In the genomic region with DNA sequence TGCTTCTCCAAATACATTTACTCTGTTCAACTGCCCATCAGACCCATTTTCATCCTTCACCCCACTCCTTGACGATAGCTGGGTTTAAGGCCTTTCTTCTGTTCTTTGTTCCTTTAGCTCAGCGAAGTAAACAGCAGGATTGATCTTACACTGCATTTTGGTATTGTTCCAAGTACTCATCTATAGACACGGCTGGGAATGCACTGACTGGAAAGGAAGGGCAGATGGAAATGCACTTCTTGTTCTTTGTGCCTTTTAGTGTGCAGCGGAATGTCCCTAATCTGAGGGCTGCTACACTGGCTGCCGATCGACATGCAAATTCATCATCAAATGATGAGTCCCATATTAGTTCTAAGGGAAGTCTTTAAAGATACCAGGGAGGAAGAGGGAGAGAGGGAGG, we compare ENCODE assay signal across 20 cellular contexts.
DNase-seq lines count a peak whose midpoint lies in the region; ATAC-seq, FAIRE-seq and TF ChIP-seq lines count a peak whose summit lies in the region.
"Had no signal": no experiment of that assay in that cellular context is flagged by ENCODE, and none has a peak within 500 bp of the region (broad histone marks: within the 10 kb centered on the region; RNA-seq: fewer than 3 reads in every experiment).

No MANE protein-coding gene starts in this region.

- no peaks in the 10 kb centered on the region for H3K9me3 ChIP-seq in H1 (ENCODE audit: insufficient read depth in 2 of 2, low read depth in 1 of 2, low read length in 1 of 2)
- no peaks in the 10 kb centered on the region for H3K9me3 ChIP-seq in effector memory CD4-positive, alpha-beta T cell (ENCODE audit: control insufficient read depth, low read length)
- H3K9me3 ChIP-seq: SJCRH30 had no signal

- no peak overlapping the region for H4K91ac ChIP-seq in H1 (replicated peaks; ENCODE audit: insufficient read length, low read length)

- no peak overlapping the region for H3K4me2 ChIP-seq in H1 (ENCODE audit: insufficient read depth in 1 of 2, low read depth in 2 of 2, low read length in 2 of 2)

- no peaks in the 10 kb centered on the region for H3K79me1 ChIP-seq in H1 (ENCODE audit: low read depth, low read length)

- H3K27me3 ChIP-seq in H1 (replicated peaks in 1 of 4; ENCODE audit: control insufficient read depth in 3 of 4, extremely low read depth in 1 of 4, insufficient read depth in 3 of 4, low read length in 3 of 4) = no peaks in the 10 kb centered on the region
- no peaks in the 10 kb centered on the region for H3K27me3 ChIP-seq in effector memory CD4-positive, alpha-beta T cell (replicated peaks; ENCODE audit: control insufficient read depth, insufficient read depth, low read length, poor library complexity, severe bottlenecking)
- H3K27me3 ChIP-seq: SJCRH30 had no signal

- POLR2A ChIA-PET in H1 (lab: Charles Lee; ENCODE audit: partially characterized antibody) = no interaction called here

- no peaks in the 10 kb centered on the region for H3K36me3 ChIP-seq in H1 (ENCODE audit: control insufficient read depth in 2 of 4, insufficient read depth in 4 of 4, low read length in 3 of 4)
- no peaks in the 10 kb centered on the region for H3K36me3 ChIP-seq in effector memory CD4-positive, alpha-beta T cell (ENCODE audit: control insufficient read depth, insufficient read depth, low read length)
- H3K36me3 ChIP-seq: SJCRH30 had no signal

- H4K8ac ChIP-seq in H1 (ENCODE audit: extremely low read depth, insufficient read depth, low read length) = no peak overlapping the region

- no peaks in the 10 kb centered on the region for H3K23me2 ChIP-seq in H1 (ENCODE audit: low read depth, low read length)

- H3K56ac ChIP-seq in H1 (replicated peaks; ENCODE audit: insufficient read length, low read depth, low read length) = no peak overlapping the region

- no peak overlapping the region for H2BK12ac ChIP-seq in H1 (ENCODE audit: low read depth, low read length)

- ATAC-seq in GM19324 (IDR thresholded peaks at IDR 0.05; ENCODE audit: low FRiP score, unreplicated experiment) = no peak
- ATAC-seq: HepG2, Panc1 had no signal

- TF ChIP-seq EP300 in H1 (IDR thresholded peaks at IDR 0.05; ENCODE audit: borderline replicate concordance in 1 of 2, low read depth in 2 of 2, low read length in 2 of 2) = no peak

- H2BK20ac ChIP-seq in H1 (ENCODE audit: low read length) = no peak overlapping the region

- CTCF ChIA-PET in H1 (lab: Charles Lee; ENCODE audit: partially characterized antibody) = interaction anchor here (0.7 to 1.7 kb wide), 2 partner anchors 9 to 215 kb away, joined by 3 to 5 read pairs; no protein-coding TSS in a partner anchor

- no peak overlapping the region for H3K9ac ChIP-seq in H1 (replicated peaks in 1 of 4; ENCODE audit: extremely low read depth in 1 of 4, low read depth in 3 of 4, low read length in 3 of 4)

- no peak overlapping the region for H3K23ac ChIP-seq in H1 (ENCODE audit: insufficient read length)

- H4K20me1 ChIP-seq in H1 (replicated peaks in 1 of 2; ENCODE audit: control insufficient read depth in 1 of 2, insufficient read depth in 2 of 2, low read length in 2 of 2) = no peaks in the 10 kb centered on the region

- no peaks in the 10 kb centered on the region for H3K79me2 ChIP-seq in H1 (ENCODE audit: control insufficient read depth in 1 of 2, insufficient read depth in 2 of 2, low read length in 2 of 2)

- H3K4me3 ChIP-seq in H1 (ENCODE audit: extremely low read depth in 1 of 4, insufficient read depth in 2 of 4, low read depth in 3 of 4, low read length in 4 of 4) = no peak overlapping the region
- H3K4me3 ChIP-seq in effector memory CD4-positive, alpha-beta T cell (ENCODE audit: insufficient read depth, low read depth, low read length, poor library complexity, severe bottlenecking) = no peak overlapping the region
- H3K4me3 ChIP-seq: SJCRH30 had no signal

- no peak overlapping the region for H2BK120ac ChIP-seq in H1 (replicated peaks; ENCODE audit: low read depth, low read length)

- no peak for FAIRE-seq in H1 (lab: Jason Lieb, UNC)
- FAIRE-seq: HepG2 had no signal

- no peak for TF ChIP-seq RAD21 in H1 (IDR thresholded peaks at IDR 0.05 in 1 of 2, conservative IDR thresholded peaks at IDR 0.05 in 1 of 2; ENCODE audit: low read depth in 2 of 2, low read length in 2 of 2)

- H2AFZ ChIP-seq in H1 (ENCODE audit: low read length) = peak overlapping the region; percentile 99; the same call in 1 of the 2 replicates

- no peak overlapping the region for H2AK5ac ChIP-seq in H1 (ENCODE audit: low read depth, low read length)

- H3K18ac ChIP-seq in H1 (ENCODE audit: extremely low read depth, low read length) = no peak overlapping the region

- no peak overlapping the region for H2BK15ac ChIP-seq in H1 (ENCODE audit: low read length)

- H3K4ac ChIP-seq in H1 (replicated peaks; ENCODE audit: insufficient read length, low read depth, low read length) = no peak overlapping the region

- no peak for TF ChIP-seq CTCF in H1 (IDR thresholded peaks at IDR 0.05; ENCODE audit: control extremely low read depth in 1 of 3, insufficient read depth in 1 of 3, low read depth in 1 of 3, low read length in 3 of 3)

- WGBS in H1 (ENCODE audit: extremely low coverage in 1 of 2, insufficient coverage in 1 of 2, insufficient read length in 1 of 2, insufficient replicate concordance in 2 of 2, low coverage in 1 of 2, low lambda C conversion rate in 2 of 2, missing lambda C conversion rate in 1 of 2), 2 experiments = 82% methylated on average over 6 of the region's 6 CpGs; no CpG with 5 or more reads in 1 of the 2 experiments

- H3K27ac ChIP-seq in H1 (ENCODE audit: low read depth, low read length) = no peak overlapping the region
- no peak overlapping the region for H3K27ac ChIP-seq in effector memory CD4-positive, alpha-beta T cell (ENCODE audit: insufficient read depth, low read length, poor library complexity, severe bottlenecking)
- H3K27ac ChIP-seq: C4-2B, SJCRH30 had no signal

- H3K4me1 ChIP-seq in H1 (replicated peaks in 1 of 4; ENCODE audit: control insufficient read depth in 3 of 4, insufficient read depth in 4 of 4, low read length in 3 of 4) = peaks cover 0 to 9% (median 4%) of the 10 kb centered on the region in 4 experiments; a peak in 5 of 7 replicates
- H3K4me1 ChIP-seq in effector memory CD4-positive, alpha-beta T cell (ENCODE audit: control insufficient read depth, insufficient read depth, low read length, poor library complexity, severe bottlenecking) = no peaks in the 10 kb centered on the region
- H3K4me1 ChIP-seq: SJCRH30 had no signal

- no peak overlapping the region for H3K14ac ChIP-seq in H1 (ENCODE audit: insufficient read length)

- H4K5ac ChIP-seq in H1 (ENCODE audit: insufficient read length, low read depth, low read length) = no peak overlapping the region

- DNase-seq in NCI-H128 (lab: John Stamatoyannopoulos, UW; ENCODE audit: unreplicated experiment) (peak; percentile 8), NCI-H2227 treated with DMSO at 0.1 percent for 48 hours (lab: John Stamatoyannopoulos, UW) (peak; percentile 47), H1 (ENCODE audit: low read depth in 1 of 2, low spot score in 2 of 2) (no peak), pons (ENCODE audit: low spot score) (peak; percentile 2), NCI-H226 (no peak), kidney glomerular epithelial cell (lab: John Stamatoyannopoulos, UW) (no peak)
- DNase-seq in effector memory CD4-positive, alpha-beta T cell = no peak
- DNase-seq: ACHN, AML-193, DND-41, GOT3, KG1, NCI-H1417 treated with DMSO at 0.1 percent for 48 hours, NCI-H2081, NCI-H69, SJCRH30 had no signal

- H2BK5ac ChIP-seq in H1 (ENCODE audit: low read depth, low read length) = no peak overlapping the region

- TF ChIP-seq POLR2A in H1 (IDR thresholded peaks at IDR 0.05; ENCODE audit: control extremely low read depth in 1 of 2, low read depth in 2 of 2, low read length in 2 of 2) = no peak

TF ChIP-seq in H1, 55 proteins besides CTCF, POLR2A, EP300 and RAD21:
- TF ChIP-seq YY1 (IDR thresholded peaks at IDR 0.05; ENCODE audit: low read depth, low read length) (no peak), TBP (IDR thresholded peaks at IDR 0.05; ENCODE audit: low read depth, low read length) (no peak), CBX8 (IDR thresholded peaks at IDR 0.05; ENCODE audit: borderline replicate concordance, low read depth, low read length) (no peak), RNF2 (IDR thresholded peaks at IDR 0.05; ENCODE audit: borderline replicate concordance, low read depth, low read length, missing control alignments, poor library complexity, severe bottlenecking) (no peak), CHD2 (IDR thresholded peaks at IDR 0.05; ENCODE audit: low read length) (no peak), TCF12 (IDR thresholded peaks at IDR 0.05; ENCODE audit: low read depth, low read length) (no peak), TAF1 (IDR thresholded peaks at IDR 0.05; ENCODE audit: low read depth, low read length) (no peak), BCL11A (IDR thresholded peaks at IDR 0.05; ENCODE audit: low read depth in 2 of 2, low read length in 2 of 2) (no peak), GABPA (IDR thresholded peaks at IDR 0.05; ENCODE audit: borderline replicate concordance, insufficient read depth, low read length) (no peak), EGR1 (IDR thresholded peaks at IDR 0.05; ENCODE audit: borderline replicate concordance, low read depth, low read length) (no peak), SUZ12 (IDR thresholded peaks at IDR 0.05; ENCODE audit: low read length) (no peak)
- TF ChIP-seq, protein P1, sequence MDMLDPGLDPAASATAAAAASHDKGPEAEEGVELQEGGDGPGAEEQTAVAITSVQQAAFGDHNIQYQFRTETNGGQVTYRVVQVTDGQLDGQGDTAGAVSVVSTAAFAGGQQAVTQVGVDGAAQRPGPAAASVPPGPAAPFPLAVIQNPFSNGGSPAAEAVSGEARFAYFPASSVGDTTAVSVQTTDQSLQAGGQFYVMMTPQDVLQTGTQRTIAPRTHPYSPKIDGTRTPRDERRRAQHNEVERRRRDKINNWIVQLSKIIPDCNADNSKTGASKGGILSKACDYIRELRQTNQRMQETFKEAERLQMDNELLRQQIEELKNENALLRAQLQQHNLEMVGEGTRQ (IDR thresholded peaks at IDR 0.05; ENCODE audit: low read length) = no peak

Comparison
In these comparisons a context has a peak if more than half of its experiments do, and no peak if none do; other contexts are left out.
1. DNase-seq: peak in NCI-H128 (single experiment), NCI-H2227 treated with DMSO at 0.1 percent for 48 hours (single experiment) and pons (single experiment); none in H1 (0 of 2), NCI-H226 (single experiment), kidney glomerular epithelial cell (single experiment) and effector memory CD4-positive, alpha-beta T cell (0 of 3).